In genomic region chr12:102174761-102175160, GRCh38 we compare ENCODE assay signal across 2 cellular contexts.
TF ChIP-seq lines count a peak whose summit lies in the region.

No MANE protein-coding gene starts in this region.

TF ChIP-seq in K562, 482 proteins besides CTCF, POLR2A, EP300 and RAD21:
- TF ChIP-seq ZNF740 (CRISPR knock-in tag; IDR thresholded peaks at IDR 0.05), result no peak
- TF ChIP-seq ZNF740 (tag; IDR thresholded peaks at IDR 0.05), result no peak
- no peak for TF ChIP-seq ZNF583 (CRISPR knock-in tag; IDR thresholded peaks at IDR 0.05)
- no peak for TF ChIP-seq ETV6 (IDR thresholded peaks at IDR 0.05; ENCODE audit: borderline replicate concordance in 1 of 2, low read depth in 2 of 2, low read length in 1 of 2)
- no peak for TF ChIP-seq ETV6 (CRISPR knock-in tag; IDR thresholded peaks at IDR 0.05; ENCODE audit: borderline replicate concordance)
- TF ChIP-seq, protein P1, sequence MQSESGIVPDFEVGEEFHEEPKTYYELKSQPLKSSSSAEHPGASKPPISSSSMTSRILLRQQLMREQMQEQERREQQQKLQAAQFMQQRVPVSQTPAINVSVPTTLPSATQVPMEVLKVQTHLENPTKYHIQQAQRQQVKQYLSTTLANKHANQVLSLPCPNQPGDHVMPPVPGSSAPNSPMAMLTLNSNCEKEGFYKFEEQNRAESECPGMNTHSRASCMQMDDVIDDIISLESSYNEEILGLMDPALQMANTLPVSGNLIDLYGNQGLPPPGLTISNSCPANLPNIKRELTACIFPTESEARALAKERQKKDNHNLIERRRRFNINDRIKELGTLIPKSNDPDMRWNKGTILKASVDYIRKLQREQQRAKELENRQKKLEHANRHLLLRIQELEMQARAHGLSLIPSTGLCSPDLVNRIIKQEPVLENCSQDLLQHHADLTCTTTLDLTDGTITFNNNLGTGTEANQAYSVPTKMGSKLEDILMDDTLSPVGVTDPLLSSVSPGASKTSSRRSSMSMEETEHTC (IDR thresholded peaks at IDR 0.05), result no peak
- TF ChIP-seq YY1 (IDR thresholded peaks at IDR 0.05; ENCODE audit: borderline replicate concordance in 1 of 3, control insufficient read depth in 1 of 3, extremely low read depth in 1 of 3, insufficient read depth in 3 of 3, insufficient read length in 1 of 3, insufficient replicate concordance in 2 of 3, low read depth in 1 of 3, low read length in 2 of 3), result no peak
- no peak for TF ChIP-seq ZNF639 (CRISPR knock-in tag; conservative IDR thresholded peaks at IDR 0.05 in 1 of 2, IDR thresholded peaks at IDR 0.05 in 1 of 2)
- no peak for TF ChIP-seq POLR2AphosphoS5 (IDR thresholded peaks at IDR 0.05; ENCODE audit: control insufficient read depth, insufficient read depth, low read depth, low read length)
- TF ChIP-seq ZBTB17 (CRISPR knock-in tag; IDR thresholded peaks at IDR 0.05), result no peak
- TF ChIP-seq ZNF140 (CRISPR knock-in tag; IDR thresholded peaks at IDR 0.05), result no peak
- TF ChIP-seq C11orf30 (IDR thresholded peaks at IDR 0.05; ENCODE audit: low read depth), result no peak
- no peak for TF ChIP-seq ZNF586 (CRISPR knock-in tag; conservative IDR thresholded peaks at IDR 0.05)
- no peak for TF ChIP-seq BCL6 (CRISPR knock-in tag; IDR thresholded peaks at IDR 0.05)
- TF ChIP-seq DNMT1 (IDR thresholded peaks at IDR 0.05), result no peak
- TF ChIP-seq BDP1 (IDR thresholded peaks at IDR 0.05; ENCODE audit: insufficient read depth, insufficient read length), result no peak
- no peak for TF ChIP-seq ZKSCAN8 (CRISPR knock-in tag; IDR thresholded peaks at IDR 0.05)
- TF ChIP-seq CBX2 (IDR thresholded peaks at IDR 0.05; ENCODE audit: insufficient read depth, low read length, poor library complexity, severe bottlenecking), result no peak

TF ChIP-seq in GM23338, 12 proteins besides CTCF, POLR2A, EP300 and RAD21:
- TF ChIP-seq POLR2AphosphoS5 (IDR thresholded peaks at IDR 0.05; ENCODE audit: low read depth) (no peak), ZNF114 (CRISPR knock-in tag; IDR thresholded peaks at IDR 0.05) (no peak), EZH2phosphoT487 (IDR thresholded peaks at IDR 0.05; ENCODE audit: unreplicated experiment) (no peak)
- TF ChIP-seq, protein P2, sequence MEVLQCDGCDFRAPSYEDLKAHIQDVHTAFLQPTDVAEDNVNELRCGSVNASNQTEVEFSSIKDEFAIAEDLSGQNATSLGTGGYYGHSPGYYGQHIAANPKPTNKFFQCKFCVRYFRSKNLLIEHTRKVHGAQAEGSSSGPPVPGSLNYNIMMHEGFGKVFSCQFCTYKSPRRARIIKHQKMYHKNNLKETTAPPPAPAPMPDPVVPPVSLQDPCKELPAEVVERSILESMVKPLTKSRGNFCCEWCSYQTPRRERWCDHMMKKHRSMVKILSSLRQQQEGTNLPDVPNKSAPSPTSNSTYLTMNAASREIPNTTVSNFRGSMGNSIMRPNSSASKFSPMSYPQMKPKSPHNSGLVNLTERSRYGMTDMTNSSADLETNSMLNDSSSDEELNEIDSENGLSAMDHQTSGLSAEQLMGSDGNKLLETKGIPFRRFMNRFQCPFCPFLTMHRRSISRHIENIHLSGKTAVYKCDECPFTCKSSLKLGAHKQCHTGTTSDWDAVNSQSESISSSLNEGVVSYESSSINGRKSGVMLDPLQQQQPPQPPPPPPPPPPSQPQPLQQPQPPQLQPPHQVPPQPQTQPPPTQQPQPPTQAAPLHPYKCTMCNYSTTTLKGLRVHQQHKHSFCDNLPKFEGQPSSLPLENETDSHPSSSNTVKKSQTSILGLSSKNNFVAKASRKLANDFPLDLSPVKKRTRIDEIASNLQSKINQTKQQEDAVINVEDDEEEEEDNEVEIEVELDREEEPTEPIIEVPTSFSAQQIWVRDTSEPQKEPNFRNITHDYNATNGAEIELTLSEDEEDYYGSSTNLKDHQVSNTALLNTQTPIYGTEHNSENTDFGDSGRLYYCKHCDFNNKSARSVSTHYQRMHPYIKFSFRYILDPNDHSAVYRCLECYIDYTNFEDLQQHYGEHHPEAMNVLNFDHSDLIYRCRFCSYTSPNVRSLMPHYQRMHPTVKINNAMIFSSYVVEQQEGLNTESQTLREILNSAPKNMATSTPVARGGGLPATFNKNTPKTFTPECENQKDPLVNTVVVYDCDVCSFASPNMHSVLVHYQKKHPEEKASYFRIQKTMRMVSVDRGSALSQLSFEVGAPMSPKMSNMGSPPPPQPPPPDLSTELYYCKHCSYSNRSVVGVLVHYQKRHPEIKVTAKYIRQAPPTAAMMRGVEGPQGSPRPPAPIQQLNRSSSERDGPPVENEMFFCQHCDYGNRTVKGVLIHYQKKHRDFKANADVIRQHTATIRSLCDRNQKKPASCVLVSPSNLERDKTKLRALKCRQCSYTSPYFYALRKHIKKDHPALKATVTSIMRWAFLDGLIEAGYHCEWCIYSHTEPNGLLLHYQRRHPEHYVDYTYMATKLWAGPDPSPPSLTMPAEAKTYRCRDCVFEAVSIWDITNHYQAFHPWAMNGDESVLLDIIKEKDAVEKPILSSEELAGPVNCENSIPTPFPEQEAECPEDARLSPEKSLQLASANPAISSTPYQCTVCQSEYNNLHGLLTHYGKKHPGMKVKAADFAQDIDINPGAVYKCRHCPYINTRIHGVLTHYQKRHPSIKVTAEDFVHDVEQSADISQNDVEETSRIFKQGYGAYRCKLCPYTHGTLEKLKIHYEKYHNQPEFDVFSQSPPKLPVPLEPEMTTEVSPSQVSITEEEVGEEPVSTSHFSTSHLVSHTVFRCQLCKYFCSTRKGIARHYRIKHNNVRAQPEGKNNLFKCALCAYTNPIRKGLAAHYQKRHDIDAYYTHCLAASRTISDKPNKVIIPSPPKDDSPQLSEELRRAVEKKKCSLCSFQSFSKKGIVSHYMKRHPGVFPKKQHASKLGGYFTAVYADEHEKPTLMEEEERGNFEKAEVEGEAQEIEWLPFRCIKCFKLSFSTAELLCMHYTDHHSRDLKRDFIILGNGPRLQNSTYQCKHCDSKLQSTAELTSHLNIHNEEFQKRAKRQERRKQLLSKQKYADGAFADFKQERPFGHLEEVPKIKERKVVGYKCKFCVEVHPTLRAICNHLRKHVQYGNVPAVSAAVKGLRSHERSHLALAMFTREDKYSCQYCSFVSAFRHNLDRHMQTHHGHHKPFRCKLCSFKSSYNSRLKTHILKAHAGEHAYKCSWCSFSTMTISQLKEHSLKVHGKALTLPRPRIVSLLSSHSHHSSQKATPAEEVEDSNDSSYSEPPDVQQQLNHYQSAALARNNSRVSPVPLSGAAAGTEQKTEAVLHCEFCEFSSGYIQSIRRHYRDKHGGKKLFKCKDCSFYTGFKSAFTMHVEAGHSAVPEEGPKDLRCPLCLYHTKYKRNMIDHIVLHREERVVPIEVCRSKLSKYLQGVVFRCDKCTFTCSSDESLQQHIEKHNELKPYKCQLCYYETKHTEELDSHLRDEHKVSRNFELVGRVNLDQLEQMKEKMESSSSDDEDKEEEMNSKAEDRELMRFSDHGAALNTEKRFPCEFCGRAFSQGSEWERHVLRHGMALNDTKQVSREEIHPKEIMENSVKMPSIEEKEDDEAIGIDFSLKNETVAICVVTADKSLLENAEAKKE (CRISPR knock-in tag; IDR thresholded peaks at IDR 0.05), result no peak
